In the genomic region with DNA sequence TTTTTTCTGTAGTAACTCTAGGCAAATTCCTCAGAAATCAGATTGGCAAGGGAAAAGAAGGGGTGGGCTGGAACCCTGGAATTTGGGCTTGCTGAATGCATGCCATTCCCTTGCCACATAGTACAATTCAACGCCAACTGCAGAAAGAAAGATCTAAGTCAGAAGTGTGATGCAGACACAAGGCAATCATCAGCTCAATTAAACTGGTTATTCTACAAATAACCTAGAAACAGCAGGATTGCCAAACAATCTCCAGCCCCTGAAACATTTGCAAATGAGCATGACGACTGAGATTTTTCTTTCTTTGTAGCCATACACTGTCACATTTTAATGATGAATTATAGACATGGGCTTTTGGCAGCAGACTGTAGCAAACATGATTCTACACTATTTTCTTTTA, we compare ENCODE assay signal across 20 cellular contexts. TPM values are rescaled to one million over a fixed set of nuclear protein-coding genes. Genes with fewer than 3 reads are reported as not detected.
"Had no signal": no experiment of that assay in that cellular context is flagged by ENCODE, and none has a peak within 500 bp of the region (broad histone marks: within the 10 kb centered on the region; RNA-seq: fewer than 3 reads in every experiment).

No MANE protein-coding gene starts in this region.

- H3K36me3 ChIP-seq: adrenal gland, brain microvascular endothelial cell, colonic mucosa, ovary, stomach had no signal

- H3K4me3 ChIP-seq: adrenal gland, colonic mucosa, mucosa of descending colon, ovary, psoas muscle, stomach had no signal

- H3K9me3 ChIP-seq: adrenal gland, colonic mucosa, mucosa of descending colon, ovary, psoas muscle, stomach had no signal

- H3K27me3 ChIP-seq: brain microvascular endothelial cell, colonic mucosa, ovary had no signal

- H3K27ac ChIP-seq: adrenal gland, brain microvascular endothelial cell, colonic mucosa, ovary, psoas muscle, stomach had no signal

- ATAC-seq: activated CD4-positive, alpha-beta T cell treated with anti-CD3 and anti-CD28 coated beads for 36 hours; mucosa of descending colon; psoas muscle; right cardiac atrium; stimulated activated effector memory CD8-positive, alpha-beta T cell treated with anti-CD3 and anti-CD28 coated beads, Interleukin-12 subunit alpha, Interleukin-12 subunit beta, amount 100 ng/mL, for 72 hours; WTC11 had no signal

- H3K4me1 ChIP-seq: adrenal gland, colonic mucosa, psoas muscle, stomach had no signal

- DNase-seq: activated CD4-positive, alpha-beta T cell treated with anti-CD3 and anti-CD28 coated beads for 36 hours; activated CD4-positive, alpha-beta T cell treated with anti-CD3 and anti-CD28 coated beads, Interleukin-2, amount 50 U/mL, for 48 hours; activated gamma-delta T cell; adrenal gland; brain microvascular endothelial cell; central memory CD4-positive, alpha-beta T cell; colonic mucosa; erythroblast; foreskin fibroblast; mucosa of descending colon; naive B cell; ovary; psoas muscle; right cardiac atrium; small intestine; stimulated activated CD4-positive, alpha-beta T cell treated with anti-CD3 and anti-CD28 coated beads, Interleukin-4, amount 100 ng/mL, for 1 hour; stomach had no signal

RNA-seq across cellular contexts. Expression of gene CREB5, which starts 16.5 kb away (rescaled TPM):
- total RNA-seq: T-helper 2 cell treated with Interferon-gamma antibody and Interleukin-4, amounts not matched to agents 100 ng/mL and 5 ng/mL, for 36 hours had no signal
